ENCODE assay signal across 22 cellular contexts in genomic region chr11:45075519-45075918, GRCh38.
"Had no signal": no experiment of that assay in that cellular context is flagged by ENCODE, and none has a peak within 500 bp of the region (broad histone marks: within the 10 kb centered on the region; RNA-seq: fewer than 3 reads in every experiment).

No MANE protein-coding gene starts in this region.

- H3K9ac ChIP-seq: KMS-11, SK-N-SH had no signal

- H3K36me3 Mint-ChIP-seq: IgD-negative memory B cell had no signal

- H3K9me3 ChIP-seq: MG63, SK-N-SH had no signal

- H3K27ac ChIP-seq: HL-60, KMS-11 had no signal

- H3K36me3 ChIP-seq: MG63 had no signal

- DNase-seq: MG63, NCI-H1092, NCI-H1436, NCI-H187, NCI-H2029, NCI-H2081 treated with DMSO at 0.1 percent for 48 hours, NCI-H2171, NCI-H226, NCI-H446, NCI-H510A, NCI-H524 treated with DMSO at 0.1 percent for 48 hours, NCI-H69, NCI-H774, Right ventricle myocardium superior, RPMI8226, SIG-M5, SK-N-SH, SW 1271 had no signal

- H3K9me3 Mint-ChIP-seq: IgD-negative memory B cell had no signal

- H3K9me2 ChIP-seq: SK-N-SH had no signal

- H3K4me3 ChIP-seq: K562, MG63 had no signal

- H3K4me2 ChIP-seq: KMS-11, SK-N-SH had no signal

- ATAC-seq: K562 had no signal
